In the genomic region with DNA sequence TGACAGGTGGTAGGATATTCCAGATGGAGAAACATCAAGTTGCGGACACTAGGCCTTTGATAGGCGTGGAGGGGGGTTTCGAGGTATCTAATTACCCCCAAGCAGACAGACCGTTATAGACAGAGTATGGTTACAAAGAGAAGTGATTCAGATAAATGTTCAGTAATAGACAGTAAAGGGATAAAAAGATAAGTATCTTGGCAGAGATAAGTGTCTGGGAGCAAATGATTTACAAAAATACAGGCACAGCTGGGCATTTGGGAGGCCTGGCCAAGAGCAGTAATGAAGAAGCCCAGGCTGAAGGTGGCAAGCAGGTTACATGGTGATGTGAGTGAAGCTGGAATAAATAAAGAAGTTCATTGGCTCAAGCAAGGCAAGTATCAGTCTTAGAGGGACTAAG, we compare ENCODE assay signal across 27 cellular contexts. TPM values are rescaled to one million over a fixed set of nuclear protein-coding genes. Genes with fewer than 3 reads are reported as not detected.
"Had no signal": no experiment of that assay in that cellular context is flagged by ENCODE, and none has a peak within 500 bp of the region (broad histone marks: within the 10 kb centered on the region; RNA-seq: fewer than 3 reads in every experiment).

No MANE protein-coding gene starts in this region.

- H3K9me3 ChIP-seq: ascending aorta, colonic mucosa, Peyer's patch, SJSA1 had no signal

- H3K36me3 Mint-ChIP-seq: activated naive CD4-positive, alpha-beta T cell treated with anti-CD3 and anti-CD28 coated beads, Interleukin-2, amount 50 U/mL, for 24 hours; activated naive CD8-positive, alpha-beta T cell treated with anti-CD3 and anti-CD28 coated beads, Interleukin-2, amount 10 ng/mL, durations not matched to agents 7 days and 5 days had no signal

- H3K27me3 Mint-ChIP-seq: activated naive CD4-positive, alpha-beta T cell treated with anti-CD3 and anti-CD28 coated beads, Interleukin-2, amount 50 U/mL, for 24 hours; activated T-cell treated with anti-CD3 and anti-CD28 coated beads, Interleukin-2, amount 50 U/mL, for 24 hours; central memory CD8-positive, alpha-beta T cell had no signal

- H3K27me3 ChIP-seq: ascending aorta, cardiac muscle cell, colonic mucosa, Peyer's patch, SJSA1 had no signal

- H3K27ac Mint-ChIP-seq: activated CD4-positive, alpha-beta T cell treated with anti-CD3 and anti-CD28 coated beads, Interleukin-2, amount 10 ng/mL, durations not matched to agents 24 days and 14 days; activated CD8-positive, alpha-beta T cell treated with anti-CD3 and anti-CD28 coated beads, Interleukin-2, amount 10 ng/mL, durations not matched to agents 7 days and 5 days; activated naive CD4-positive, alpha-beta T cell treated with anti-CD3 and anti-CD28 coated beads, Interleukin-2, amount 50 U/mL, for 24 hours; activated naive CD8-positive, alpha-beta T cell treated with anti-CD3 and anti-CD28 coated beads, Interleukin-2, amount 10 ng/mL, durations not matched to agents 7 days and 5 days; activated T-cell treated with anti-CD3 and anti-CD28 coated beads, Interleukin-2, amount 50 U/mL, for 24 hours; activated T-helper 2 cell treated with anti-CD3 and anti-CD28 coated beads, Interferon-gamma antibody, Interleukin-2, Interleukin-4, amounts not matched to agents 10 μg/mL and 5 μg/mL and 100 μg/mL, durations not matched to agents 14 hours and 24 hours and 36 hours had no signal

- DNase-seq: activated CD4-positive, alpha-beta T cell treated with anti-CD3 and anti-CD28 coated beads, Interleukin-2, amount 10 ng/mL, durations not matched to agents 24 days and 14 days; activated CD4-positive, alpha-beta T cell treated with anti-CD3 and anti-CD28 coated beads, Interleukin-2, amount 50 U/mL, for 48 hours; activated CD4-positive, CD25-positive, alpha-beta regulatory T cell; activated CD8-positive, alpha-beta T cell treated with anti-CD3 and anti-CD28 coated beads, Interleukin-2, amount 10 ng/mL, durations not matched to agents 7 days and 5 days; activated gamma-delta T cell; activated naive CD4-positive, alpha-beta T cell treated with Interleukin-2 at 50 U/mL for 16 hours; activated naive CD8-positive, alpha-beta T cell treated with anti-CD3 and anti-CD28 coated beads, Interleukin-2, amount 10 ng/mL, durations not matched to agents 7 days and 5 days; activated T-cell treated with anti-CD3 and anti-CD28 coated beads, Interleukin-2, amount 50 U/mL, for 24 hours; amygdala; colonic mucosa; IMR-90; NCI-H1417 treated with DMSO at 0.1 percent for 48 hours; NCI-H187 treated with DMSO at 0.1 percent for 48 hours; NCI-H2081; NCI-H510A; Peyer's patch; RPMI8226; SHP77 treated with DMSO at 0.1 percent for 48 hours; T1000; WERI-Rb-1 had no signal

- H3K4me3 ChIP-seq: ascending aorta, cardiac muscle cell, colonic mucosa, K562, Peyer's patch, SJSA1 had no signal

- H3K36me3 ChIP-seq: ascending aorta, cardiac muscle cell, colonic mucosa, Peyer's patch, SJSA1, WERI-Rb-1 had no signal

- H3K4me1 Mint-ChIP-seq: activated naive CD4-positive, alpha-beta T cell treated with anti-CD3 and anti-CD28 coated beads, Interleukin-2, amount 50 U/mL, for 24 hours; central memory CD8-positive, alpha-beta T cell had no signal

- H3K4me1 ChIP-seq: ascending aorta, colonic mucosa, Peyer's patch, SJSA1 had no signal

- H3K9me3 Mint-ChIP-seq: activated CD4-positive, alpha-beta T cell treated with anti-CD3 and anti-CD28 coated beads, Interleukin-2, amount 10 ng/mL, durations not matched to agents 24 days and 14 days; activated naive CD4-positive, alpha-beta T cell treated with anti-CD3 and anti-CD28 coated beads, Interleukin-2, amount 50 U/mL, for 24 hours; activated naive CD8-positive, alpha-beta T cell treated with anti-CD3 and anti-CD28 coated beads, Interleukin-2, amount 10 ng/mL, durations not matched to agents 7 days and 5 days; activated T-cell treated with anti-CD3 and anti-CD28 coated beads, Interleukin-2, amount 50 U/mL, for 24 hours; activated T-helper 2 cell treated with anti-CD3 and anti-CD28 coated beads, Interferon-gamma antibody, Interleukin-2, Interleukin-4, amounts not matched to agents 10 μg/mL and 5 μg/mL and 100 μg/mL, durations not matched to agents 14 hours and 24 hours and 36 hours; central memory CD8-positive, alpha-beta T cell had no signal

- ATAC-seq: activated CD8-positive, alpha-beta T cell treated with anti-CD3 and anti-CD28 coated beads, Interleukin-2, amount 10 ng/mL, durations not matched to agents 7 days and 5 days; K562 had no signal

- H3K27ac ChIP-seq: ascending aorta, cardiac muscle cell, colonic mucosa, Peyer's patch, SJSA1, WERI-Rb-1 had no signal

- H3K4me3 Mint-ChIP-seq: activated CD4-positive, alpha-beta T cell treated with anti-CD3 and anti-CD28 coated beads, Interleukin-2, amount 10 ng/mL, durations not matched to agents 24 days and 14 days; activated CD8-positive, alpha-beta T cell treated with anti-CD3 and anti-CD28 coated beads, Interleukin-2, amount 10 ng/mL, durations not matched to agents 7 days and 5 days; activated naive CD4-positive, alpha-beta T cell treated with anti-CD3 and anti-CD28 coated beads, Interleukin-2, amount 50 U/mL, for 24 hours; activated naive CD8-positive, alpha-beta T cell treated with anti-CD3 and anti-CD28 coated beads, Interleukin-2, amount 10 ng/mL, durations not matched to agents 7 days and 5 days; activated T-cell treated with anti-CD3 and anti-CD28 coated beads, Interleukin-2, amount 50 U/mL, for 24 hours; central memory CD8-positive, alpha-beta T cell had no signal

RNA-seq across cellular contexts. Expression of gene MYH15, which starts 0.7 kb away (rescaled TPM):
- total RNA-seq: ascending aorta had no signal
